Comparison of ENCODE assay signal across 1 cellular context in genomic region chr18:25759111-25759510, GRCh38.
TF ChIP-seq lines count a peak whose summit lies in the region.

No MANE protein-coding gene starts in this region.

TF ChIP-seq in SK-N-SH, 30 proteins besides CTCF, POLR2A, EP300 and RAD21 (continued from another document):
- TF ChIP-seq REST (IDR thresholded peaks at IDR 0.05; ENCODE audit: low read depth, low read length) (no peak), FOSL2 (IDR thresholded peaks at IDR 0.05; ENCODE audit: borderline replicate concordance, low read depth) (peak; percentile 65; the same call in 1 of the 2 replicates), EZH2phosphoT487 (IDR thresholded peaks at IDR 0.05; ENCODE audit: borderline replicate concordance, low read depth) (no peak), JUND (IDR thresholded peaks at IDR 0.05) (peak; percentile 70), RXRA (IDR thresholded peaks at IDR 0.05; ENCODE audit: borderline replicate concordance, low read depth) (peak; percentile 25; the same call in 1 of the 2 replicates), ZBTB33 (IDR thresholded peaks at IDR 0.05; ENCODE audit: borderline replicate concordance, low read depth) (no peak)
